In the genomic region with DNA sequence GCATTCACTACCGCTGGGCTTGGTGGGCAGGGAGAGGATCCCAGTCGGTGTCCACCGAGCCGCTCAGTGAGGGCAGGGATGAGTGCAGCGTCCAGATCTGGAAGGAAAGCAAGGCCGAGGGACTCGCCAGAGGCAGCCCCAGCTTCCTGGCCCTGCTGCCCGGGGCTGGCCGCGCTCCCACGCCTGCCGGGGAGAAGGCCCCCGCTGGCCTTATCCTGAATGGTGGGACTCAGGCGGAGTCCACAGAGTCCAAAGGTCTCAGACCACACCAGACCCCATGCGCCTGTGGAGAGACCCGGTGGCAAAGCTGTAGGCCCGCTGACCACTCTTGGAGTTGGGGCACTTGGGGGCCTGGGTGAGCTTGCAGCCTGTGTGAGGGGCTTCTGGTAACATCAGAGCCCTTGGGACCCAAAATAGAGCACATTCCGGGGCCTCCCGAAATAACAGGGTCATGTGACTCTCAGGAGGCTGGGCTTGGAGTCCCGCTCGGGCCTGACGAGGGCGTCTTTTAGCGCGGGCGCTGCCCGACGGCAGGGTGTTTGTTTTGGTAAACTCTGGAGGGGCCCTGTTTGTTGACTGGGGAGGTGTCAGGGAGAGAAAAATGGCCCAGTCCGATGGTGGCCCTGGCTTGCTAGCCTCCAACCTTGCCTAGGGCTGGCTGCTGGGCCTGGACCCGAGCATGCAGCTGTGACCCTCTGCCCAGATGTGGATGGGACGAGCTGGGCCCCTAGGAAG, we compare ENCODE assay signal across 9 cellular contexts. TPM values are rescaled to one million over a fixed set of nuclear protein-coding genes. Genes with fewer than 3 reads are reported as not detected.
DNase-seq lines count a peak whose midpoint lies in the region; ATAC-seq and TF ChIP-seq lines count a peak whose summit lies in the region.
"Had no signal": no experiment of that assay in that cellular context is flagged by ENCODE, and none has a peak within 500 bp of the region (broad histone marks: within the 10 kb centered on the region; RNA-seq: fewer than 3 reads in every experiment).

No MANE protein-coding gene starts in this region.

- no peak overlapping the region for H3K9ac ChIP-seq in SK-N-SH
- peak overlapping the region; percentile 82 for H3K9ac ChIP-seq in muscle layer of colon (ENCODE audit: low read length)

- ATAC-seq in SK-N-SH treated with all-trans-retinoic acid at 6 μM for 48 hours (no peak), GM18867 (IDR thresholded peaks at IDR 0.05; ENCODE audit: unreplicated experiment) (no peak)

- peak overlapping the region; percentile 99; the same call in 1 of the 2 replicates for H3K4me2 ChIP-seq in SK-N-SH

- no peak overlapping the region for H3K4me3 ChIP-seq in SK-N-SH (ENCODE audit: low read depth in 2 of 2, low read length in 1 of 2)
- H3K4me3 ChIP-seq in epithelial cell of proximal tubule (ENCODE audit: low read depth, low read length), result peak overlapping the region; percentile 85
- H3K4me3 ChIP-seq in muscle layer of colon (ENCODE audit: low read depth in 1 of 2, low read length in 2 of 2), result peak overlapping the region in 1 of 2 donors; percentile 92

- no peak for TF ChIP-seq RAD21 in SK-N-SH (IDR thresholded peaks at IDR 0.05; ENCODE audit: low read length)

- CTCF ChIA-PET in SK-N-SH (lab: Yijun Ruan, JAX), result interaction anchor here (0.8 to 5.5 kb wide), 6 partner anchors 33 to 159 kb away, joined by 3 to 32 read pairs (median 6); no protein-coding TSS in a partner anchor

- no peaks in the 10 kb centered on the region for H3K9me3 ChIP-seq in SK-N-SH
- H3K9me3 ChIP-seq in muscle layer of colon (ENCODE audit: low read length), result no peaks in the 10 kb centered on the region

- H2AFZ ChIP-seq in SK-N-SH (ENCODE audit: low read depth), result no peak overlapping the region

- DNase-seq in SK-N-SH, result no peak
- DNase-seq in epithelial cell of proximal tubule (ENCODE audit: low read depth), result no peak
- DNase-seq in RKO (ENCODE audit: low spot score), result no peak
- DNase-seq in DMS153 (lab: John Stamatoyannopoulos, UW), result no peak
- DNase-seq in SIG-M5 (lab: John Stamatoyannopoulos, UW), result no peak
- DNase-seq: activated CD4-positive, alpha-beta memory T cell treated with anti-CD3 and anti-CD28 coated beads, Interleukin-2, amount 10 ng/mL, durations not matched to agents 7 days and 5 days had no signal

- no peaks in the 10 kb centered on the region for H3K36me3 ChIP-seq in SK-N-SH (replicated peaks in 1 of 2; ENCODE audit: control insufficient read depth in 1 of 2, insufficient read depth in 2 of 2, low read length in 1 of 2)
- H3K36me3 ChIP-seq in muscle layer of colon (ENCODE audit: insufficient read depth, low read length), result no peaks in the 10 kb centered on the region

- no peaks in the 10 kb centered on the region for H3K27me3 ChIP-seq in SK-N-SH (ENCODE audit: insufficient read depth)
- H3K27me3 ChIP-seq in muscle layer of colon (ENCODE audit: control insufficient read depth in 1 of 2, insufficient read depth in 2 of 2, low read length in 2 of 2), result no peaks in the 10 kb centered on the region

- peaks cover 72% of the 10 kb centered on the region for H3K79me2 ChIP-seq in SK-N-SH (ENCODE audit: insufficient read depth)

- H3K27ac ChIP-seq in SK-N-SH (ENCODE audit: low read depth in 2 of 2, low read length in 1 of 2) (no peak overlapping the region), muscle layer of colon (ENCODE audit: low read depth, low read length) (peak overlapping the region; percentile 56)

- 97% methylated on average over 5 of the region's 31 CpGs for WGBS in SK-N-SH (ENCODE audit: low lambda C conversion rate)

- H4K20me1 ChIP-seq in SK-N-SH (ENCODE audit: insufficient read depth), result peaks cover 71% of the 10 kb centered on the region

- POLR2A ChIA-PET in SK-N-SH (lab: Yijun Ruan, JAX), result interaction anchor here (0.6 kb wide), 1 partner anchor 114 kb away, joined by 3 read pairs; no protein-coding TSS in a partner anchor

- TF ChIP-seq CTCF in SK-N-SH (IDR thresholded peaks at IDR 0.05) (no peak), epithelial cell of proximal tubule (conservative IDR thresholded peaks at IDR 0.05; ENCODE audit: low read depth, low read length) (no peak)

- TF ChIP-seq EP300 in SK-N-SH (IDR thresholded peaks at IDR 0.05; ENCODE audit: borderline replicate concordance in 1 of 2, low read depth in 1 of 2, low read length in 1 of 2), result no peak

- no peaks in the 10 kb centered on the region for H3K9me2 ChIP-seq in SK-N-SH

- peaks cover 34 to 75% of the 10 kb centered on the region in 2 experiments; a peak in 3 of 4 replicates for H3K4me1 ChIP-seq in SK-N-SH (ENCODE audit: control insufficient read depth in 1 of 2, insufficient read depth in 2 of 2, low read depth in 1 of 2, low read length in 1 of 2)
- peaks cover 68% of the 10 kb centered on the region for H3K4me1 ChIP-seq in muscle layer of colon (ENCODE audit: insufficient read depth, low read length)

- no peaks in the 10 kb centered on the region for H3F3A ChIP-seq in SK-N-SH (replicated peaks; ENCODE audit: insufficient read depth)

TF ChIP-seq in SK-N-SH, 30 proteins besides CTCF, POLR2A, EP300 and RAD21 (continues in another document):
- TF ChIP-seq, protein P1, sequence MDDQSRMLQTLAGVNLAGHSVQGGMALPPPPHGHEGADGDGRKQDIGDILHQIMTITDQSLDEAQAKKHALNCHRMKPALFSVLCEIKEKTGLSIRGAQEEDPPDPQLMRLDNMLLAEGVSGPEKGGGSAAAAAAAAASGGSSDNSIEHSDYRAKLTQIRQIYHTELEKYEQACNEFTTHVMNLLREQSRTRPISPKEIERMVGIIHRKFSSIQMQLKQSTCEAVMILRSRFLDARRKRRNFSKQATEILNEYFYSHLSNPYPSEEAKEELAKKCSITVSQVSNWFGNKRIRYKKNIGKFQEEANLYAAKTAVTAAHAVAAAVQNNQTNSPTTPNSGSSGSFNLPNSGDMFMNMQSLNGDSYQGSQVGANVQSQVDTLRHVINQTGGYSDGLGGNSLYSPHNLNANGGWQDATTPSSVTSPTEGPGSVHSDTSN (IDR thresholded peaks at IDR 0.05), result no peak
- TF ChIP-seq JUND (IDR thresholded peaks at IDR 0.05), result no peak
- TF ChIP-seq GABPA (IDR thresholded peaks at IDR 0.05; ENCODE audit: low read depth), result no peak
- TF ChIP-seq, protein P2, sequence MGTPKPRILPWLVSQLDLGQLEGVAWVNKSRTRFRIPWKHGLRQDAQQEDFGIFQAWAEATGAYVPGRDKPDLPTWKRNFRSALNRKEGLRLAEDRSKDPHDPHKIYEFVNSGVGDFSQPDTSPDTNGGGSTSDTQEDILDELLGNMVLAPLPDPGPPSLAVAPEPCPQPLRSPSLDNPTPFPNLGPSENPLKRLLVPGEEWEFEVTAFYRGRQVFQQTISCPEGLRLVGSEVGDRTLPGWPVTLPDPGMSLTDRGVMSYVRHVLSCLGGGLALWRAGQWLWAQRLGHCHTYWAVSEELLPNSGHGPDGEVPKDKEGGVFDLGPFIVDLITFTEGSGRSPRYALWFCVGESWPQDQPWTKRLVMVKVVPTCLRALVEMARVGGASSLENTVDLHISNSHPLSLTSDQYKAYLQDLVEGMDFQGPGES (IDR thresholded peaks at IDR 0.05; ENCODE audit: low read depth, low read length), result no peak
- no peak for TF ChIP-seq SIN3A (IDR thresholded peaks at IDR 0.05; ENCODE audit: borderline replicate concordance, low read depth, low read length)
- TF ChIP-seq NFIC (IDR thresholded peaks at IDR 0.05; ENCODE audit: borderline replicate concordance), result no peak
- TF ChIP-seq TEAD4 (IDR thresholded peaks at IDR 0.05; ENCODE audit: borderline replicate concordance, insufficient read depth), result no peak

TF ChIP-seq in SK-N-SH treated with all-trans-retinoic acid at 6 μM for 48 hours, 23 proteins besides CTCF, POLR2A, EP300 and RAD21 (continues in another document):
- TF ChIP-seq, protein P3, sequence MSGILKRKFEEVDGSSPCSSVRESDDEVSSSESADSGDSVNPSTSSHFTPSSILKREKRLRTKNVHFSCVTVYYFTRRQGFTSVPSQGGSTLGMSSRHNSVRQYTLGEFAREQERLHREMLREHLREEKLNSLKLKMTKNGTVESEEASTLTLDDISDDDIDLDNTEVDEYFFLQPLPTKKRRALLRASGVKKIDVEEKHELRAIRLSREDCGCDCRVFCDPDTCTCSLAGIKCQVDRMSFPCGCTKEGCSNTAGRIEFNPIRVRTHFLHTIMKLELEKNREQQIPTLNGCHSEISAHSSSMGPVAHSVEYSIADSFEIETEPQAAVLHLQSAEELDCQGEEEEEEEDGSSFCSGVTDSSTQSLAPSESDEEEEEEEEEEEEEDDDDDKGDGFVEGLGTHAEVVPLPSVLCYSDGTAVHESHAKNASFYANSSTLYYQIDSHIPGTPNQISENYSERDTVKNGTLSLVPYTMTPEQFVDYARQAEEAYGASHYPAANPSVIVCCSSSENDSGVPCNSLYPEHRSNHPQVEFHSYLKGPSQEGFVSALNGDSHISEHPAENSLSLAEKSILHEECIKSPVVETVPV (CRISPR knock-in tag; IDR thresholded peaks at IDR 0.05), result no peak
- TF ChIP-seq, protein P4, sequence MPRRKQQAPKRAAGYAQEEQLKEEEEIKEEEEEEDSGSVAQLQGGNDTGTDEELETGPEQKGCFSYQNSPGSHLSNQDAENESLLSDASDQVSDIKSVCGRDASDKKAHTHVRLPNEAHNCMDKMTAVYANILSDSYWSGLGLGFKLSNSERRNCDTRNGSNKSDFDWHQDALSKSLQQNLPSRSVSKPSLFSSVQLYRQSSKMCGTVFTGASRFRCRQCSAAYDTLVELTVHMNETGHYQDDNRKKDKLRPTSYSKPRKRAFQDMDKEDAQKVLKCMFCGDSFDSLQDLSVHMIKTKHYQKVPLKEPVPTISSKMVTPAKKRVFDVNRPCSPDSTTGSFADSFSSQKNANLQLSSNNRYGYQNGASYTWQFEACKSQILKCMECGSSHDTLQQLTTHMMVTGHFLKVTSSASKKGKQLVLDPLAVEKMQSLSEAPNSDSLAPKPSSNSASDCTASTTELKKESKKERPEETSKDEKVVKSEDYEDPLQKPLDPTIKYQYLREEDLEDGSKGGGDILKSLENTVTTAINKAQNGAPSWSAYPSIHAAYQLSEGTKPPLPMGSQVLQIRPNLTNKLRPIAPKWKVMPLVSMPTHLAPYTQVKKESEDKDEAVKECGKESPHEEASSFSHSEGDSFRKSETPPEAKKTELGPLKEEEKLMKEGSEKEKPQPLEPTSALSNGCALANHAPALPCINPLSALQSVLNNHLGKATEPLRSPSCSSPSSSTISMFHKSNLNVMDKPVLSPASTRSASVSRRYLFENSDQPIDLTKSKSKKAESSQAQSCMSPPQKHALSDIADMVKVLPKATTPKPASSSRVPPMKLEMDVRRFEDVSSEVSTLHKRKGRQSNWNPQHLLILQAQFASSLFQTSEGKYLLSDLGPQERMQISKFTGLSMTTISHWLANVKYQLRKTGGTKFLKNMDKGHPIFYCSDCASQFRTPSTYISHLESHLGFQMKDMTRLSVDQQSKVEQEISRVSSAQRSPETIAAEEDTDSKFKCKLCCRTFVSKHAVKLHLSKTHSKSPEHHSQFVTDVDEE (CRISPR knock-in tag; IDR thresholded peaks at IDR 0.05), result no peak
- no peak for TF ChIP-seq ESRRG (CRISPR knock-in tag; IDR thresholded peaks at IDR 0.05)
- no peak for TF ChIP-seq ZC3H10 (CRISPR knock-in tag; IDR thresholded peaks at IDR 0.05)
- no peak for TF ChIP-seq ZNF8 (CRISPR knock-in tag; IDR thresholded peaks at IDR 0.05)
- no peak for TF ChIP-seq TOX (CRISPR knock-in tag; IDR thresholded peaks at IDR 0.05; ENCODE audit: borderline replicate concordance)

RNA-seq across cellular contexts. Expression of a gene that starts 2.8 kb away (rescaled TPM):
- polyA plus RNA-seq in SK-N-SH (2012; rRNA removed), result 5.2 and 7.6 TPM in 2 replicates
- polyA plus RNA-seq in SK-N-SH (2012; cell fraction: cytosol; rRNA removed), result 3.4 and 5.5 TPM in 2 replicates
- polyA plus RNA-seq in SK-N-SH (2012; cell fraction: nucleus; rRNA removed), result 8.0 and 8.8 TPM in 2 replicates
- total RNA-seq in epithelial cell of proximal tubule, result 8.4 and 19.1 TPM in 2 replicates
